ENCODE assay signal across 1 cellular context in the genomic region with DNA sequence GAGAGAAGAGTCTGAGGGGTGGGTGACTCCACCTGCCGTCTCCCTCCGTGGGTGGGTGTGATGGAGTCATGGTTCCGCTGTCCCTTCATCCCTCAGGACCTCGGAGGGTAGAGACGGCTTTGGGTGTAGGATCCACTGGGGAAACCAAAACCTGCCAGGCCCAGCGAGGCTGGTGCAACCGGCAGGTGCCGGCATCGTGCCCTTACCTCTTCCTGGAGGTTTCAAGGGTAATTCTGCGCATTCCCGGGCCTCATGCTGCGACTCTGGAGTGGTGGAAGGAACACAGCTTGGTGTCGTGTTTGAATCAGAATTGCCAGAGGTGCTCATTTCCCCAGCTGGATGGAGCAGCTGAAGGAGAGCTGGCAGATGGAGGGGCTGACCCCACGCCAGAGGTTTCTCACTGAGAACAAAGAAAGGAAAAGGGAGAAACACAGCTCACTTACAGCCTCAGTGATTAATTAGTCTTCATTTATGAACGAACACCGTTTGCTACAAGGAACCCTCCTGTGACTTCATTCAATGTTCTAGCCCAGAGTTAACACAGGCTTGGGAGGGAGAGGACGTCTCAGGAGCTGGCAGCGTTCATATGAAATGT.
TF ChIP-seq lines count a peak whose summit lies in the region.

No MANE protein-coding gene starts in this region.

TF ChIP-seq in GM23338, 12 proteins besides CTCF, POLR2A, EP300 and RAD21 (continued from another document):
- no peak for TF ChIP-seq CREB1 (CRISPR knock-in tag; IDR thresholded peaks at IDR 0.05; ENCODE audit: low read depth)
- TF ChIP-seq ZNF114 (CRISPR knock-in tag; IDR thresholded peaks at IDR 0.05) = no peak
- no peak for TF ChIP-seq NANOG (IDR thresholded peaks at IDR 0.05; ENCODE audit: borderline replicate concordance)
- TF ChIP-seq, protein P1, sequence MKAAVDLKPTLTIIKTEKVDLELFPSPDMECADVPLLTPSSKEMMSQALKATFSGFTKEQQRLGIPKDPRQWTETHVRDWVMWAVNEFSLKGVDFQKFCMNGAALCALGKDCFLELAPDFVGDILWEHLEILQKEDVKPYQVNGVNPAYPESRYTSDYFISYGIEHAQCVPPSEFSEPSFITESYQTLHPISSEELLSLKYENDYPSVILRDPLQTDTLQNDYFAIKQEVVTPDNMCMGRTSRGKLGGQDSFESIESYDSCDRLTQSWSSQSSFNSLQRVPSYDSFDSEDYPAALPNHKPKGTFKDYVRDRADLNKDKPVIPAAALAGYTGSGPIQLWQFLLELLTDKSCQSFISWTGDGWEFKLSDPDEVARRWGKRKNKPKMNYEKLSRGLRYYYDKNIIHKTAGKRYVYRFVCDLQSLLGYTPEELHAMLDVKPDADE (IDR thresholded peaks at IDR 0.05) = no peak
- TF ChIP-seq EZH2phosphoT487 (IDR thresholded peaks at IDR 0.05; ENCODE audit: unreplicated experiment) = no peak
- TF ChIP-seq, protein P2, sequence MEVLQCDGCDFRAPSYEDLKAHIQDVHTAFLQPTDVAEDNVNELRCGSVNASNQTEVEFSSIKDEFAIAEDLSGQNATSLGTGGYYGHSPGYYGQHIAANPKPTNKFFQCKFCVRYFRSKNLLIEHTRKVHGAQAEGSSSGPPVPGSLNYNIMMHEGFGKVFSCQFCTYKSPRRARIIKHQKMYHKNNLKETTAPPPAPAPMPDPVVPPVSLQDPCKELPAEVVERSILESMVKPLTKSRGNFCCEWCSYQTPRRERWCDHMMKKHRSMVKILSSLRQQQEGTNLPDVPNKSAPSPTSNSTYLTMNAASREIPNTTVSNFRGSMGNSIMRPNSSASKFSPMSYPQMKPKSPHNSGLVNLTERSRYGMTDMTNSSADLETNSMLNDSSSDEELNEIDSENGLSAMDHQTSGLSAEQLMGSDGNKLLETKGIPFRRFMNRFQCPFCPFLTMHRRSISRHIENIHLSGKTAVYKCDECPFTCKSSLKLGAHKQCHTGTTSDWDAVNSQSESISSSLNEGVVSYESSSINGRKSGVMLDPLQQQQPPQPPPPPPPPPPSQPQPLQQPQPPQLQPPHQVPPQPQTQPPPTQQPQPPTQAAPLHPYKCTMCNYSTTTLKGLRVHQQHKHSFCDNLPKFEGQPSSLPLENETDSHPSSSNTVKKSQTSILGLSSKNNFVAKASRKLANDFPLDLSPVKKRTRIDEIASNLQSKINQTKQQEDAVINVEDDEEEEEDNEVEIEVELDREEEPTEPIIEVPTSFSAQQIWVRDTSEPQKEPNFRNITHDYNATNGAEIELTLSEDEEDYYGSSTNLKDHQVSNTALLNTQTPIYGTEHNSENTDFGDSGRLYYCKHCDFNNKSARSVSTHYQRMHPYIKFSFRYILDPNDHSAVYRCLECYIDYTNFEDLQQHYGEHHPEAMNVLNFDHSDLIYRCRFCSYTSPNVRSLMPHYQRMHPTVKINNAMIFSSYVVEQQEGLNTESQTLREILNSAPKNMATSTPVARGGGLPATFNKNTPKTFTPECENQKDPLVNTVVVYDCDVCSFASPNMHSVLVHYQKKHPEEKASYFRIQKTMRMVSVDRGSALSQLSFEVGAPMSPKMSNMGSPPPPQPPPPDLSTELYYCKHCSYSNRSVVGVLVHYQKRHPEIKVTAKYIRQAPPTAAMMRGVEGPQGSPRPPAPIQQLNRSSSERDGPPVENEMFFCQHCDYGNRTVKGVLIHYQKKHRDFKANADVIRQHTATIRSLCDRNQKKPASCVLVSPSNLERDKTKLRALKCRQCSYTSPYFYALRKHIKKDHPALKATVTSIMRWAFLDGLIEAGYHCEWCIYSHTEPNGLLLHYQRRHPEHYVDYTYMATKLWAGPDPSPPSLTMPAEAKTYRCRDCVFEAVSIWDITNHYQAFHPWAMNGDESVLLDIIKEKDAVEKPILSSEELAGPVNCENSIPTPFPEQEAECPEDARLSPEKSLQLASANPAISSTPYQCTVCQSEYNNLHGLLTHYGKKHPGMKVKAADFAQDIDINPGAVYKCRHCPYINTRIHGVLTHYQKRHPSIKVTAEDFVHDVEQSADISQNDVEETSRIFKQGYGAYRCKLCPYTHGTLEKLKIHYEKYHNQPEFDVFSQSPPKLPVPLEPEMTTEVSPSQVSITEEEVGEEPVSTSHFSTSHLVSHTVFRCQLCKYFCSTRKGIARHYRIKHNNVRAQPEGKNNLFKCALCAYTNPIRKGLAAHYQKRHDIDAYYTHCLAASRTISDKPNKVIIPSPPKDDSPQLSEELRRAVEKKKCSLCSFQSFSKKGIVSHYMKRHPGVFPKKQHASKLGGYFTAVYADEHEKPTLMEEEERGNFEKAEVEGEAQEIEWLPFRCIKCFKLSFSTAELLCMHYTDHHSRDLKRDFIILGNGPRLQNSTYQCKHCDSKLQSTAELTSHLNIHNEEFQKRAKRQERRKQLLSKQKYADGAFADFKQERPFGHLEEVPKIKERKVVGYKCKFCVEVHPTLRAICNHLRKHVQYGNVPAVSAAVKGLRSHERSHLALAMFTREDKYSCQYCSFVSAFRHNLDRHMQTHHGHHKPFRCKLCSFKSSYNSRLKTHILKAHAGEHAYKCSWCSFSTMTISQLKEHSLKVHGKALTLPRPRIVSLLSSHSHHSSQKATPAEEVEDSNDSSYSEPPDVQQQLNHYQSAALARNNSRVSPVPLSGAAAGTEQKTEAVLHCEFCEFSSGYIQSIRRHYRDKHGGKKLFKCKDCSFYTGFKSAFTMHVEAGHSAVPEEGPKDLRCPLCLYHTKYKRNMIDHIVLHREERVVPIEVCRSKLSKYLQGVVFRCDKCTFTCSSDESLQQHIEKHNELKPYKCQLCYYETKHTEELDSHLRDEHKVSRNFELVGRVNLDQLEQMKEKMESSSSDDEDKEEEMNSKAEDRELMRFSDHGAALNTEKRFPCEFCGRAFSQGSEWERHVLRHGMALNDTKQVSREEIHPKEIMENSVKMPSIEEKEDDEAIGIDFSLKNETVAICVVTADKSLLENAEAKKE (CRISPR knock-in tag; IDR thresholded peaks at IDR 0.05) = no peak
- no peak for TF ChIP-seq STAT1 (IDR thresholded peaks at IDR 0.05; ENCODE audit: unreplicated experiment)
- TF ChIP-seq ZNF331 (CRISPR knock-in tag; IDR thresholded peaks at IDR 0.05; ENCODE audit: low read depth) = no peak
- no peak for TF ChIP-seq EZH2 (IDR thresholded peaks at IDR 0.05; ENCODE audit: low read depth, unreplicated experiment)
